19 cellular contexts compared by ENCODE assay signal in the genomic region with DNA sequence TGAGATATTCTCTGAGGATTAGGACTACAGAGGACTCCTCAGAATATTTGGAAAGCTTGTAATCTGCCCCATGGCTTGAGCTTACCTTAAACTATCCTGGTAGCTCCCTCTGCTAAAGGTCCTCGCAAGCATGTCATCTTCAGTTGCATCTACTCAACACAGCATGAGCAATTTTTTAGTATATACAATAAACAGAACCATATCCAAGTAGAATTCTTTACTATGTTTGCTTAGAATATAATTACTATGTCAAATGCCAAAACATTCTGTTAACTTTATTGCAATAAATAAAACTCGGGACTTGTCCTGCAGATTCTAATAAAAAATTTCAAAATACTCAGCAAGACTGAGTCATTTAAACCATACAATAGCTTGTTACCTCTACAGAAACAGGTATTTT.
DNase-seq lines count a peak whose midpoint lies in the region; ATAC-seq and TF ChIP-seq lines count a peak whose summit lies in the region.
"Had no signal": no experiment of that assay in that cellular context is flagged by ENCODE, and none has a peak within 500 bp of the region (broad histone marks: within the 10 kb centered on the region; RNA-seq: fewer than 3 reads in every experiment).

No MANE protein-coding gene starts in this region.

- intact Hi-C loops in left colon (cut with DNase I, micrococcal nuclease), result no loop called here

- no peaks in the 10 kb centered on the region for H3K36me3 ChIP-seq in Loucy (ENCODE audit: insufficient read depth, low read length)
- H3K36me3 ChIP-seq: BE2C, BLaER1 had no signal

- no peak for TF ChIP-seq CTCF in Loucy (conservative IDR thresholded peaks at IDR 0.05; ENCODE audit: low read length)

- H3K9ac ChIP-seq in Loucy (ENCODE audit: low read depth, low read length, poor library complexity, severe bottlenecking), result no peak overlapping the region
- H3K9ac ChIP-seq: BLaER1 had no signal

- H4K20me1 ChIP-seq in Loucy (ENCODE audit: insufficient read depth, low read length, poor library complexity, severe bottlenecking), result no peaks in the 10 kb centered on the region
- H4K20me1 ChIP-seq: BLaER1 had no signal

- no peaks in the 10 kb centered on the region for H3K27me3 ChIP-seq in Loucy (ENCODE audit: insufficient read depth, low read length, poor library complexity, severe bottlenecking)
- H3K27me3 ChIP-seq: BE2C, BLaER1 had no signal

- no peak overlapping the region for H3K4me3 ChIP-seq in Loucy (ENCODE audit: low read length, poor library complexity, severe bottlenecking)
- H3K4me3 ChIP-seq: BLaER1 had no signal

- H3K4me1 ChIP-seq in Loucy (ENCODE audit: insufficient read depth, low read length, poor library complexity, severe bottlenecking), result peaks cover 58% of the 10 kb centered on the region
- H3K4me1 ChIP-seq: BE2C, BLaER1 had no signal

- peaks cover 3% of the 10 kb centered on the region; the same call in 1 of the 2 replicates for H3F3A ChIP-seq in Loucy (ENCODE audit: low read depth)

- 0 out of 2 replicates have a peak overlapping the region, but pooled peaks have one; percentile 26 for H2AFZ ChIP-seq in Loucy (ENCODE audit: low read length)

- H3K9me3 ChIP-seq in Loucy (ENCODE audit: insufficient read depth, low read depth, low read length), result no peaks in the 10 kb centered on the region
- H3K9me3 ChIP-seq: BE2C, BLaER1 had no signal

- DNase-seq in left colon (no peak), epidermal melanocyte (ENCODE audit: insufficient read length, low spot score) (no peak), DMS79 treated with DMSO at 0.1 percent for 48 hours (lab: John Stamatoyannopoulos, UW) (no peak)
- DNase-seq: 8988T; ACHN; BE2C; C1 segment of cervical spinal cord; CD4-positive, alpha-beta memory T cell; CD4-positive, CD25-positive, alpha-beta regulatory T cell; CD8-positive, alpha-beta memory T cell; COR-L47; DMS 273 treated with DMSO at 0.1 percent for 48 hours; DMS153; DMS53; DMS79; GF-D8 had no signal

- H3K4me2 ChIP-seq in Loucy (ENCODE audit: low read depth, low read length, poor library complexity, severe bottlenecking), result peak overlapping the region; percentile 36
- H3K4me2 ChIP-seq: BLaER1 had no signal

- ATAC-seq in left colon (peak; percentile 55), GM18861 (IDR thresholded peaks at IDR 0.05; ENCODE audit: unreplicated experiment) (no peak)

- H3K79me2 ChIP-seq in Loucy (ENCODE audit: insufficient read depth, low read length), result no peaks in the 10 kb centered on the region

- no peaks in the 10 kb centered on the region for H3K9me2 ChIP-seq in Loucy (replicated peaks; ENCODE audit: low read depth, low read length)
